ENCODE assay signal across 8 cellular contexts in the genomic region with DNA sequence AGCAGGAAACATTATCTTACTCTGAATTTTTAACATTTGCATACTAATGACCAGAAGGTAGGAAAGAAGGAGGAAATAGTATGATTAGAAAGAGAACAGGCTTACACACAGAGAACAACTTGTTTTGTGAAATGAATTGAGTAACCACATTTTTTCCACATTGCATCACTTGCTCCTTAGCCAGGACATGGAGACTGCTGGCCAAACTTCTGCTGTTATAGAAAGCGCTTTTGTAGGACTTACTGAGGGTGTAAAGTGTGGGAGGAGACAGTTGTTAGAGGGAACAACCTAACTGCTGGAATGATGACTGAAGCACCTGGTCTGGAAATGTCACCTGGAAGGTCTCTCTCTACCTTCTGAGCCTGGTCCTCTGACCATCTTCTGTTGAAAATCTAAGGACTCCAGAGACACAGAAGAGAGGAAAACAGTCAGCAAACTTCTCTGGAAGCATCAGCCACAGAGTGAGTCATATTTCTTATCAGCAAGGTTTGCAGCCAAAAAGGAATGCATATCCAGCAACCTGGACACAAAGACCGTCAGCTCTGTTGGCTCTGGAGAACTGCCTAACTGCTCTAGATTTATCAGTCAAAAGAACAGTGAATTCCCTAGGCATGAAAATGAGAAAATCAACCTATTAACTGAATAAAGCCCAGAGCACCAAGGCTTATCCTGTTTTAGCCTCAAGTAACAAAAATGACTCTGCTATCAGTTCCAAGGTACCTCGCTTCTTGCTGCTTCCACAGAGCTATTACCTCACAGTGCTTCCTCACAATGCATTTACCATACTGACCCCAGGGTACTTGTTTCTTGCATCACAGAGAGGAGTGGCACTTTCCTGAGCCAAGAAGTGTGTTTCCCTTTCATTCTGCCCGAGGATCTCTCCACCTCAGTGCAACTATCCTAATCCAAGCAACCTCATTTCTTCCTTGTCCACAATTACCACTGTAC.
DNase-seq lines count a peak whose midpoint lies in the region; ATAC-seq, FAIRE-seq and TF ChIP-seq lines count a peak whose summit lies in the region.

No MANE protein-coding gene starts in this region.

- peak overlapping the region in 2 of 3 donors; percentile 4 to 7 for H3K9ac ChIP-seq in skeletal muscle tissue (ENCODE audit: low read depth in 1 of 3, low read length in 3 of 3)

- no peak for TF ChIP-seq CTCF in adrenal gland (IDR thresholded peaks at IDR 0.05)
- TF ChIP-seq CTCF in hepatocyte (IDR thresholded peaks at IDR 0.05; ENCODE audit: poor library complexity) = no peak

- H3K36me3 ChIP-seq in adrenal gland (replicated peaks in 1 of 2) (no peaks in the 10 kb centered on the region), hepatocyte (replicated peaks; ENCODE audit: insufficient read depth, low read depth) (no peaks in the 10 kb centered on the region), skeletal muscle tissue (ENCODE audit: control insufficient read depth in 3 of 3, insufficient read depth in 3 of 3, low read length in 3 of 3) (peaks cover 3 to 10% (median 3%) of the 10 kb centered on the region in 3 donors)

- H3K9me3 ChIP-seq in adrenal gland (replicated peaks in 1 of 3) (no peaks in the 10 kb centered on the region), hepatocyte (ENCODE audit: low read depth) (no peaks in the 10 kb centered on the region), skeletal muscle tissue (ENCODE audit: control insufficient read depth in 3 of 3, low read length in 3 of 3) (no peaks in the 10 kb centered on the region)

- peak in 1 of 2 donors; percentile 52 for TF ChIP-seq POLR2A in adrenal gland (IDR thresholded peaks at IDR 0.05)

- H2AFZ ChIP-seq in hepatocyte = no peak overlapping the region

- intact Hi-C loops in adrenal gland (cut with DNase I) = no loop called here

- H3K27me3 ChIP-seq in adrenal gland = no peaks in the 10 kb centered on the region
- H3K27me3 ChIP-seq in hepatocyte = no peaks in the 10 kb centered on the region
- H3K27me3 ChIP-seq in skeletal muscle tissue (ENCODE audit: control insufficient read depth in 3 of 3, insufficient read depth in 3 of 3, low read length in 3 of 3) = no peaks in the 10 kb centered on the region

- WGBS in adrenal gland, 4 donors = 13 to 27% (median 23%) methylated on average over 4 of the region's 4 CpGs
- WGBS in hepatocyte (ENCODE audit: low lambda C conversion rate, missing lambda C conversion rate) = 46% methylated on average over 4 of the region's 4 CpGs

- H3K4me3 ChIP-seq in adrenal gland = peak overlapping the region in 1 of 4 donors; percentile 20
- no peak overlapping the region for H3K4me3 ChIP-seq in hepatocyte
- H3K4me3 ChIP-seq in skeletal muscle tissue (ENCODE audit: low read length in 3 of 3) = peak overlapping the region in 1 of 3 donors; percentile 27

- peak overlapping the region; percentile 38 for H3K4me2 ChIP-seq in hepatocyte

- H3K4me1 ChIP-seq in adrenal gland (replicated peaks in 1 of 2) (peaks cover 21 to 23% of the 10 kb centered on the region in 2 donors), hepatocyte (ENCODE audit: insufficient read depth) (peaks cover 20% of the 10 kb centered on the region), skeletal muscle tissue (ENCODE audit: control insufficient read depth in 3 of 3, insufficient read depth in 3 of 3, low read length in 3 of 3) (peaks cover 16 to 20% (median 18%) of the 10 kb centered on the region in 3 donors)

- DNase-seq in HTR-8/SVneo (ENCODE audit: insufficient read length, low spot score) (peak; percentile 45), adrenal gland (peak; percentile 39 to 84 (median 75)), hepatocyte (ENCODE audit: low spot score) (peak; percentile 77)

- FAIRE-seq in HTR-8/SVneo (lab: Jason Lieb, UNC) = peak; percentile 51

- H4K20me1 ChIP-seq in hepatocyte (ENCODE audit: insufficient read depth, poor library complexity, severe bottlenecking) = no peaks in the 10 kb centered on the region

- H3K27ac ChIP-seq in adrenal gland = peak overlapping the region; percentile 50 to 92 (median 89)
- H3K27ac ChIP-seq in hepatocyte = peak overlapping the region; percentile 88
- H3K27ac ChIP-seq in skeletal muscle tissue (ENCODE audit: low read depth, low read length) = peak overlapping the region; percentile 69

- no peaks in the 10 kb centered on the region for H3K79me2 ChIP-seq in hepatocyte

- H3K9me2 ChIP-seq in hepatocyte (replicated peaks; ENCODE audit: insufficient read depth) = no peaks in the 10 kb centered on the region

- ATAC-seq in HG03097 (IDR thresholded peaks at IDR 0.05; ENCODE audit: low FRiP score, unreplicated experiment) (no peak), GM19351 (IDR thresholded peaks at IDR 0.05; ENCODE audit: unreplicated experiment) (no peak), GM19035 (IDR thresholded peaks at IDR 0.05; ENCODE audit: unreplicated experiment) (no peak), GM18502 (IDR thresholded peaks at IDR 0.05; ENCODE audit: poor library complexity, unreplicated experiment) (no peak)
